Comparison of ENCODE assay signal across 1 cellular context in genomic region chr17:74210191-74211140, GRCh38.
A peak's percentile ranks its signal among the peaks of the same experiment; 100 is the strongest.
TF ChIP-seq lines count a peak whose summit lies in the region.

No MANE protein-coding gene starts in this region.

TF ChIP-seq in A549, 52 proteins besides CTCF, POLR2A, EP300 and RAD21 (continued from another document):
- TF ChIP-seq HOXA7 (CRISPR knock-in tag; IDR thresholded peaks at IDR 0.05): peak; percentile 97
- peak; percentile 98; the same call in 1 of the 2 replicates for TF ChIP-seq POLR2AphosphoS2 (conservative IDR thresholded peaks at IDR 0.05; ENCODE audit: low read length)
- no peak for TF ChIP-seq PHF8 (IDR thresholded peaks at IDR 0.05; ENCODE audit: borderline replicate concordance, low read depth)
- TF ChIP-seq JUN (IDR thresholded peaks at IDR 0.05): peak; percentile 37 to 65; a peak in 3 of 5 replicates
